Comparison of ENCODE assay signal across 8 cellular contexts in the genomic region with DNA sequence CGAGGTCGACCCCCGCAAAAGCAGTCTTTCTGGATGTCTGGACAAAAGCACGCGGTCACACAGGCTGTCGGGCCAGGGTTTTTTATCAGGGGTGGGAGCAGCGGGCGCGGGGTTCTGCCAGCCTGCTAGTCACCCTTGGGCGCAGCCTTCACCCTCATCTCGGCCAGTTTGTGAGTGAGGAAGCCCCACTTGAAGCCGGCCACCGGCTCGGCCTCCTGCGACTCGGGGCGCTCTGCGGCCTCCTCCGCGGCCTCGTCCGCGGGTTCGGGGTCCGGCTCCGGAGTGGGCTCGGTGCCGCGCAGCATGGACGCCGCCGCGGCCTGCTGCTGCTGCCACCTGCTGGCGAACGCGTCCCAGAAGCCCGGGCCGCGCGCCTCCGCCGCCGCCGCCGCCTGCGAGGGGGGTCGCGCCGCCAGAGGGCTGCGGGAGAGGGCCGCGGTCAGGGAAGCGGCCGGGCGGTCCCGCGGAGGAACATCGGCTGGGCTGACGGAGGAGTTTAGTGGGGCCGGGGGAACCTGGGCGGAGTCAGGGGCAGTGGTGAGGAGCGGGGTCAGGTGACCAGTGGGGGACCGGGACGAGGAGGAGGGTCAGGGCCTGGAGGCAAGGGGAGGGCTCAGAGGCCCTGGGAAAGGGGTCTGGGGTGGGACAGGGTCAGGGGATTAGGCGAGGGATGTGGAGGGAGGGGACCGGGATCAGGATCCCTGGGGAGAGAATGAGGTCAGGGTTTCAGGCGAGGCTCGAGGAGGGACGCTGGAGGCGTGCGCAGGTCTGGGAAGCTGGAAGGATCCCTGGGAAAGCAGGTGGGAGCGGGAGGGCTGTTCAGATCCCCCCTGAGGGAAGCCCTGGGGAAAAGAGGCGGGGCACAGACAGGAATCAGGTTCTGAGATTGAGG. TPM values are rescaled to one million over a fixed set of nuclear protein-coding genes. Genes with fewer than 3 reads are reported as not detected.
DNase-seq lines count a peak whose midpoint lies in the region; ATAC-seq and TF ChIP-seq lines count a peak whose summit lies in the region.

No MANE protein-coding gene starts in this region.

- H3K27me3 ChIP-seq in BLaER1 (no peaks in the 10 kb centered on the region), thoracic aorta (replicated peaks; ENCODE audit: insufficient read depth) (no peaks in the 10 kb centered on the region)

- H3K36me3 Mint-ChIP-seq in natural killer cell: no peaks in the 10 kb centered on the region

- TF ChIP-seq CTCF in epithelial cell of proximal tubule (conservative IDR thresholded peaks at IDR 0.05; ENCODE audit: low read depth, low read length) (peak; percentile 40), natural killer cell (IDR thresholded peaks at IDR 0.05) (peak; percentile 76), thoracic aorta (IDR thresholded peaks at IDR 0.05) (peak; percentile 59)

- H3K9me3 Mint-ChIP-seq in natural killer cell: no peaks in the 10 kb centered on the region

- peak overlapping the region; percentile 66 for H3K9ac ChIP-seq in BLaER1

- peak overlapping the region; percentile 58 for H3K27ac ChIP-seq in BLaER1
- H3K27ac ChIP-seq in thoracic aorta: peak overlapping the region in 1 of 2 donors; percentile 50

- no peaks in the 10 kb centered on the region for H4K20me1 ChIP-seq in BLaER1

- no peak overlapping the region for H3K27ac Mint-ChIP-seq in natural killer cell

- peaks cover 0 to 17% of the 10 kb centered on the region in 2 donors for H3K4me1 Mint-ChIP-seq in natural killer cell

- H3K9me3 ChIP-seq in BLaER1 (no peaks in the 10 kb centered on the region), thoracic aorta (no peaks in the 10 kb centered on the region)

- H3K4me1 ChIP-seq in BLaER1 (peaks cover 75% of the 10 kb centered on the region), thoracic aorta (ENCODE audit: control insufficient read depth in 1 of 2, low read depth in 2 of 2) (peaks cover 0 to 12% of the 10 kb centered on the region in 2 donors)

- H3K36me3 ChIP-seq in BLaER1 (no peaks in the 10 kb centered on the region), thoracic aorta (no peaks in the 10 kb centered on the region)

- peak overlapping the region; percentile 64 for H3K4me3 Mint-ChIP-seq in natural killer cell

- peak; percentile 67 to 77 (median 73) for ATAC-seq in natural killer cell
- ATAC-seq in thoracic aorta (ENCODE audit: insufficient number of reproducible peaks, low FRiP score, low read depth): no peak
- ATAC-seq in HG02884 (IDR thresholded peaks at IDR 0.05; ENCODE audit: unreplicated experiment): no peak
- ATAC-seq in GM21619 (IDR thresholded peaks at IDR 0.05; ENCODE audit: unreplicated experiment): no peak

- peak overlapping the region; percentile 90 for H3K4me2 ChIP-seq in BLaER1

- intact Hi-C loops in natural killer cell (cut with micrococcal nuclease): loop anchor here (1.0 to 10.0 kb wide), 2 partner anchors 59 to 231 kb away; no protein-coding TSS in a partner anchor

- H3K4me3 ChIP-seq in BLaER1: peak overlapping the region; percentile 64
- peak overlapping the region; percentile 44 for H3K4me3 ChIP-seq in epithelial cell of proximal tubule (ENCODE audit: low read depth, low read length)
- peak overlapping the region; percentile 68 for H3K4me3 ChIP-seq in thoracic aorta

- peak; percentile 75 for DNase-seq in HuH-7 (ENCODE audit: low spot score)
- DNase-seq in activated CD8-positive, alpha-beta memory T cell treated with anti-CD3 and anti-CD28 coated beads for 48 hours (ENCODE audit: low read depth in 2 of 3, low spot score in 2 of 3): peak in 2 of 3 experiments; percentile 23 to 40
- no peak for DNase-seq in epithelial cell of proximal tubule (ENCODE audit: low read depth)
- peak; percentile 56 for DNase-seq in natural killer cell
- DNase-seq in thoracic aorta (ENCODE audit: low spot score): no peak

- peaks cover 7 to 28% of the 10 kb centered on the region in 2 donors for H3K27me3 Mint-ChIP-seq in natural killer cell (ENCODE audit: low read depth in 2 of 2)

RNA-seq across cellular contexts. Expression of gene C1orf232, which starts 4.5 kb away (rescaled TPM):
- total RNA-seq in epithelial cell of proximal tubule (not detected in 2 replicates), natural killer cell (not detected), thoracic aorta (not detected)

RNA-seq across cellular contexts. Expression of gene FAM110D, which starts 5.4 kb away (rescaled TPM):
- not detected in 2 replicates for total RNA-seq in epithelial cell of proximal tubule
- not detected for total RNA-seq in natural killer cell
- 10 to 100 TPM in 1 of 2 donors, 1 to 10 TPM in 1; 9.9 to 10.6 TPM for total RNA-seq in thoracic aorta

RNA-seq across cellular contexts. Expression of gene ZNF593, which starts 5.4 kb away (rescaled TPM):
- 80.4 and 89.3 TPM in 2 replicates for total RNA-seq in epithelial cell of proximal tubule
- total RNA-seq in natural killer cell: 10 to 100 TPM in 2 of 3 donors, 1 to 10 TPM in 1; 8.6 to 17.8 (median 15.6) TPM
- 10 to 100 TPM; 14.4 to 20.5 TPM for total RNA-seq in thoracic aorta

RNA-seq across cellular contexts. Expression of gene ZNF593OS, which starts 7.3 kb away (rescaled TPM):
- total RNA-seq in epithelial cell of proximal tubule: not detected in 2 replicates
- not detected for total RNA-seq in natural killer cell
- total RNA-seq in thoracic aorta: not detected

RNA-seq across cellular contexts. Expression of gene CNKSR1, which starts 13.0 kb away (rescaled TPM):
- total RNA-seq in epithelial cell of proximal tubule (6.7 and 14.8 TPM in 2 replicates), natural killer cell (1 to 10 TPM in 2 of 3 donors, under 1 TPM in 1; 0.89 to 1.9 (median 1.0) TPM), thoracic aorta (10 to 100 TPM in 1 of 2 donors, 1 to 10 TPM in 1; 5.8 to 17.5 TPM)

Comparison
In these comparisons a context has a peak if more than half of its experiments do, and no peak if none do; other contexts are left out.
1. DNase-seq: peak in HuH-7 (single experiment), activated CD8-positive, alpha-beta memory T cell treated with anti-CD3 and anti-CD28 coated beads for 48 hours (2 of 3) and natural killer cell (single experiment); none in epithelial cell of proximal tubule (single experiment) and thoracic aorta (single experiment).
2. ATAC-seq: peak in natural killer cell (3 of 3); none in thoracic aorta (single experiment), HG02884 (single experiment) and GM21619 (single experiment).
3. RNA of gene FAM110D, which starts 5.4 kb away (total RNA-seq): 9.9 to 10.6 TPM in thoracic aorta; not detected in epithelial cell of proximal tubule and not detected in natural killer cell; every median in the first group is over 10 times any median in the second.
4. Peak in every context shown above with its lines, with median percentiles within 50 percentile points of each other: H3K4me3 ChIP-seq and CTCF ChIP-seq.